10 cellular contexts compared by ENCODE assay signal in genomic region chr2:47007221-47007825, GRCh38.
DNase-seq lines count a peak whose midpoint lies in the region; TF ChIP-seq lines count a peak whose summit lies in the region.
"Had no signal": no experiment of that assay in that cellular context is flagged by ENCODE, and none has a peak within 500 bp of the region (broad histone marks: within the 10 kb centered on the region; RNA-seq: fewer than 3 reads in every experiment).

No MANE protein-coding gene starts in this region.

- peaks cover 23% of the 10 kb centered on the region for H3K36me3 ChIP-seq in left ventricle myocardium inferior

- H3K9me3 ChIP-seq in left ventricle myocardium inferior (replicated peaks): no peaks in the 10 kb centered on the region

- intact Hi-C loops in left ventricle myocardium inferior (cut with micrococcal nuclease): no loop called here

- peaks cover 74% of the 10 kb centered on the region for H3K4me1 ChIP-seq in left ventricle myocardium inferior

- DNase-seq in DMS79 treated with DMSO at 0.1 percent for 48 hours (lab: John Stamatoyannopoulos, UW) (peak; percentile 56), left ventricle myocardium inferior (no peak), retina (peak; percentile 40), NCI-H2227 treated with DMSO at 0.1 percent for 48 hours (lab: John Stamatoyannopoulos, UW) (no peak), LoVo (ENCODE audit: low spot score) (no peak)
- no peak for DNase-seq in activated effector memory CD4-positive, alpha-beta T cell treated with anti-CD3 and anti-CD28 coated beads, Interleukin-2, amount 50 U/mL, for 16 hours
- DNase-seq in activated naive CD4-positive, alpha-beta T cell treated with anti-CD3 and anti-CD28 coated beads, Interleukin-2, amount 50 U/mL, for 16 hours: no peak
- DNase-seq: activated CD4-positive, CD25-positive, alpha-beta regulatory T cell; stimulated activated CD4-positive, alpha-beta T cell treated with anti-CD3 and anti-CD28 coated beads, Interleukin-4, amount 100 ng/mL, for 4 hours had no signal

- H3K27ac ChIP-seq in VCaP (peak overlapping the region; percentile 49; the same call in 1 of the 2 replicates), left ventricle myocardium inferior (replicated peaks) (peak overlapping the region; percentile 89)

- H3K27me3 ChIP-seq in left ventricle myocardium inferior (ENCODE audit: low read depth): no peaks in the 10 kb centered on the region

- TF ChIP-seq CTCF in VCaP (conservative IDR thresholded peaks at IDR 0.05) (no peak), left ventricle myocardium inferior (IDR thresholded peaks at IDR 0.05; ENCODE audit: borderline replicate concordance) (peak; percentile 7)

- no peak overlapping the region for H3K4me3 ChIP-seq in left ventricle myocardium inferior

Comparison
In these comparisons a context has a peak if more than half of its experiments do, and no peak if none do; other contexts are left out.
1. DNase-seq: peak in DMS79 treated with DMSO at 0.1 percent for 48 hours (single experiment) and retina (single experiment); none in left ventricle myocardium inferior (single experiment), activated effector memory CD4-positive, alpha-beta T cell treated with anti-CD3 and anti-CD28 coated beads, Interleukin-2, amount 50 U/mL, for 16 hours (single experiment), NCI-H2227 treated with DMSO at 0.1 percent for 48 hours (single experiment), activated naive CD4-positive, alpha-beta T cell treated with anti-CD3 and anti-CD28 coated beads, Interleukin-2, amount 50 U/mL, for 16 hours (single experiment) and LoVo (single experiment).